8 cellular contexts compared by ENCODE assay signal in genomic region chr9:71911061-71911907, GRCh38. TPM values are rescaled to one million over a fixed set of nuclear protein-coding genes. Genes with fewer than 3 reads are reported as not detected.
DNase-seq lines count a peak whose midpoint lies in the region; ATAC-seq, FAIRE-seq and TF ChIP-seq lines count a peak whose summit lies in the region.

Gene ABHD17B, minus strand, starts transcription at chr9:71911193. Its CDS starts 36,113 bp downstream, at chr9:71875080.
Gene C9orf85, plus strand, starts transcription at chr9:71911639. Its CDS starts 96 bp downstream, at chr9:71911735.

- H3K27me3 ChIP-seq in esophagus muscularis mucosa (no peaks in the 10 kb centered on the region), muscle layer of duodenum (ENCODE audit: low read depth, low read length) (no peaks in the 10 kb centered on the region)

- DNase-seq in DMS79 (lab: John Stamatoyannopoulos, UW) (peak; percentile 93), RCC 7860 (ENCODE audit: low spot score) (peak; percentile 99), activated T-helper 1 cell treated with Interleukin-2 at 50 U/mL for 16 hours (ENCODE audit: low read depth) (peak; percentile 89), esophagus muscularis mucosa (ENCODE audit: extremely low spot score) (peak; percentile 100)
- peak; percentile 93 to 95 for DNase-seq in stimulated activated CD8-positive, alpha-beta memory T cell treated with anti-CD3 and anti-CD28 coated beads, Interleukin-7, amount 100 ng/mL, for 4 hours (ENCODE audit: low read depth in 2 of 2)

- H3K9me3 ChIP-seq in KOPT-K1 (ENCODE audit: insufficient read depth, low read length, poor library complexity, severe bottlenecking): no peaks in the 10 kb centered on the region
- H3K9me3 ChIP-seq in esophagus muscularis mucosa: no peaks in the 10 kb centered on the region
- no peaks in the 10 kb centered on the region for H3K9me3 ChIP-seq in muscle layer of duodenum (ENCODE audit: control insufficient read depth in 1 of 2, low read length in 2 of 2)

- TF ChIP-seq CTCF in esophagus muscularis mucosa (IDR thresholded peaks at IDR 0.05): no peak

- TF ChIP-seq POLR2A in esophagus muscularis mucosa (IDR thresholded peaks at IDR 0.05; ENCODE audit: low read depth): peak; percentile 89

- peaks cover 33 to 45% (median 39%) of the 10 kb centered on the region in 4 donors for H3K4me1 ChIP-seq in esophagus muscularis mucosa
- peaks cover 8 to 22% of the 10 kb centered on the region in 2 donors for H3K4me1 ChIP-seq in muscle layer of duodenum (ENCODE audit: control insufficient read depth in 1 of 2, insufficient read depth in 2 of 2, low read length in 2 of 2)

- peak; percentile 91 for ATAC-seq in GM21786 (IDR thresholded peaks at IDR 0.05; ENCODE audit: unreplicated experiment)

- H3K36me3 ChIP-seq in KOPT-K1 (ENCODE audit: insufficient read depth, low read length) (peaks cover 5% of the 10 kb centered on the region), esophagus muscularis mucosa (no peaks in the 10 kb centered on the region), muscle layer of duodenum (ENCODE audit: control insufficient read depth in 1 of 2, insufficient read depth in 2 of 2, low read length in 2 of 2) (peaks cover 0 to 7% of the 10 kb centered on the region in 2 donors)

- peak; percentile 97 for FAIRE-seq in RCC 7860 (lab: Jason Lieb, UNC)

- peak within 1 kb of the TSS; percentile 87 for H3K27ac ChIP-seq in KOPT-K1 (ENCODE audit: low read depth, low read length, poor library complexity, severe bottlenecking)
- H3K27ac ChIP-seq in esophagus muscularis mucosa (replicated peaks in 1 of 4): peak within 1 kb of the TSS; percentile 89 to 97 (median 92)
- peak within 1 kb of the TSS; percentile 92 for H3K27ac ChIP-seq in muscle layer of duodenum (ENCODE audit: low read length)

- intact Hi-C loops in esophagus muscularis mucosa (cut with DNase I): no loop called here

- WGBS in esophagus muscularis mucosa: under 1% methylated on average over 41 of the region's 45 CpGs

- H3K4me3 ChIP-seq in esophagus muscularis mucosa (peak within 1 kb of the TSS; percentile 70 to 94 (median 84)), muscle layer of duodenum (ENCODE audit: low read depth in 1 of 2, low read length in 2 of 2) (peak within 1 kb of the TSS; percentile 96 to 98)

- TF ChIP-seq EP300 in esophagus muscularis mucosa (IDR thresholded peaks at IDR 0.05): no peak

RNA-seq across cellular contexts. Expression of gene ABHD17B, which starts in this region (rescaled TPM):
- total RNA-seq in esophagus muscularis mucosa: 10 to 100 TPM; 10.4 to 20.4 (median 16.4) TPM

RNA-seq across cellular contexts. Expression of gene C9orf85, which starts in this region (rescaled TPM):
- 10 to 100 TPM in 1 of 4 donors, 1 to 10 TPM in 3; 5.8 to 12.3 (median 8.5) TPM for total RNA-seq in esophagus muscularis mucosa

Comparison
In these comparisons a context has a peak if more than half of its experiments do, and no peak if none do; other contexts are left out.
1. Peak in every context shown above with its lines: DNase-seq, ATAC-seq, H3K4me3 ChIP-seq and H3K27ac ChIP-seq.